Comparison of ENCODE assay signal across 28 cellular contexts in genomic region chr18:8471373-8471772, GRCh38.
A peak's percentile ranks its signal among the peaks of the same experiment; 100 is the strongest.
DNase-seq lines count a peak whose midpoint lies in the region; TF ChIP-seq lines count a peak whose summit lies in the region.
"Had no signal": no experiment of that assay in that cellular context is flagged by ENCODE, and none has a peak within 500 bp of the region (broad histone marks: within the 10 kb centered on the region; RNA-seq: fewer than 3 reads in every experiment).

No MANE protein-coding gene starts in this region.

- H3K9me3 ChIP-seq in MG63 = no peaks in the 10 kb centered on the region
- H3K9me3 ChIP-seq: ascending aorta; BLaER1 treated with 17β-estradiol and CSF1 and Interleukin-3, amounts not matched to agents 10 nM and 100 nM; neutrophil; right lobe of liver; tibial artery had no signal

- in situ Hi-C loops in astrocyte of the cerebellum (cut with HindIII; ENCODE audit: low sequenced_read_pairs) = no loop called here

- TF ChIP-seq CTCF in astrocyte of the cerebellum (IDR thresholded peaks at IDR 0.05; ENCODE audit: low read depth, low read length, missing control alignments) = no peak

- DNase-seq in MG63 (peak; percentile 33), astrocyte of the cerebellum (ENCODE audit: low read depth) (peak; percentile 98), foreskin melanocyte (peak; percentile 100), dedifferentiated amniotic fluid mesenchymal stem cell (ENCODE audit: extremely low spot score) (no peak), OCI-M2 (lab: John Stamatoyannopoulos, UW; ENCODE audit: unreplicated experiment) (no peak), MV-4-11 (lab: John Stamatoyannopoulos, UW) (no peak)
- DNase-seq in central memory CD4-positive, alpha-beta T cell = no peak
- DNase-seq: activated CD4-positive, alpha-beta T cell treated with anti-CD3 and anti-CD28 coated beads, Interleukin-2, amount 10 ng/mL, durations not matched to agents 7 days and 5 days; activated effector memory CD4-positive, alpha-beta T cell treated with anti-CD3 and anti-CD28 coated beads, Interleukin-2, amount 50 U/mL, for 16 hours; activated naive CD8-positive, alpha-beta T cell treated with anti-CD3 and anti-CD28 coated beads for 36 hours; activated T-cell treated with anti-CD3 and anti-CD28 coated beads, Interleukin-2, amount 50 U/mL, for 24 hours; cerebellar nuclear complex; DMS153; head of caudate nucleus; KG1; naive thymus-derived CD4-positive, alpha-beta T cell; NCI-H1436; NCI-H2081; NCI-H526 treated with DMSO at 0.1 percent for 48 hours; right lobe of liver; SIG-M5; stimulated activated CD4-positive, alpha-beta T cell treated with anti-CD3 and anti-CD28 coated beads, Interleukin-12 subunit alpha, Interleukin-12 subunit beta, amount 100 ng/mL, for 4 hours; stimulated activated CD4-positive, alpha-beta T cell treated with anti-CD3 and anti-CD28 coated beads, Interleukin-4, amount 100 ng/mL, for 24 hours; SW 1271; tibial artery had no signal

- H3K27me3 ChIP-seq in MG63 = no peaks in the 10 kb centered on the region
- H3K27me3 ChIP-seq: ascending aorta; BLaER1 treated with 17β-estradiol and CSF1 and Interleukin-3, amounts not matched to agents 10 nM and 100 nM; neutrophil; right lobe of liver; tibial artery had no signal

- no peaks in the 10 kb centered on the region for H3K36me3 ChIP-seq in MG63
- H3K36me3 ChIP-seq: ascending aorta; BLaER1 treated with 17β-estradiol and CSF1 and Interleukin-3, amounts not matched to agents 10 nM and 100 nM; neutrophil; right lobe of liver; tibial artery had no signal

- H3K4me3 ChIP-seq in MG63 (no peak overlapping the region), astrocyte of the cerebellum (ENCODE audit: low read depth, low read length) (no peak overlapping the region)
- H3K4me3 ChIP-seq: ascending aorta; BLaER1 treated with 17β-estradiol and CSF1 and Interleukin-3, amounts not matched to agents 10 nM and 100 nM; right lobe of liver; tibial artery had no signal

Comparison
In these comparisons a context has a peak if more than half of its experiments do, and no peak if none do; other contexts are left out.
1. DNase-seq: peak in MG63 (single experiment), astrocyte of the cerebellum (single experiment) and foreskin melanocyte (single experiment); none in dedifferentiated amniotic fluid mesenchymal stem cell (single experiment), OCI-M2 (single experiment), MV-4-11 (single experiment) and central memory CD4-positive, alpha-beta T cell (single experiment).